ENCODE assay signal across 13 cellular contexts in the genomic region with DNA sequence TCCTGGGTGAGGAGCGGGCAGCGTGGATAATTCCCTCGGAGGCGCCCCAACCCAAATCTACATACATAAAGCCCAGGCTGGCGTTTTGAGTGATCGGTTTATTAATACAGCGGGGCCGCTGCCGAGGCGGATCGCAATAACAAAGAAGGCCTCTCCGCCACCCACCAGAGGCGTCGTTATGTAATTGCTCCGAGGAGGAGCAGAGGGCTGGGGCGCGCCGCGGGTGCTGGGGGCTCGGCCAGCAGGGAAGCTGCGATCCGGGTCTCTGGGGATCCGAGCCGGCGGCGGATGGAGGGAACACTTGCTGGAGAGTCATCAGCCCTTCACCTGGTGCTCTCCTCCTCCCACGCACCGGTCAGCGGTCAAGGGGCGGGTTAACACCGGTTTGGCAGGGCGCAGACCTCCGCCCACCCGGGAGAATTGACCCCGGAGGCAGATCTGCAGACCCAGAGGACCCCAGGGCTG. TPM values are rescaled to one million over a fixed set of nuclear protein-coding genes. Genes with fewer than 3 reads are reported as not detected.
A peak's percentile ranks its signal among the peaks of the same experiment; 100 is the strongest.
DNase-seq lines count a peak whose midpoint lies in the region; ATAC-seq lines count a peak whose summit lies in the region.
"Had no signal": no experiment of that assay in that cellular context is flagged by ENCODE, and none has a peak within 500 bp of the region (broad histone marks: within the 10 kb centered on the region; RNA-seq: fewer than 3 reads in every experiment).

No MANE protein-coding gene starts in this region.

- intact Hi-C loops in Right ventricle myocardium superior (cut with DNase I) = loop anchor here (10.0 kb wide), 1 partner anchor 68 kb away; no protein-coding TSS in a partner anchor
- intact Hi-C loops in cardiac septum (cut with DNase I) = no loop called here

- peaks cover 17% of the 10 kb centered on the region for H3K4me1 ChIP-seq in stomach smooth muscle (ENCODE audit: control insufficient read depth, insufficient read depth, low read length)

- H3K9ac ChIP-seq in stomach smooth muscle (ENCODE audit: low read length in 2 of 2) = no peak overlapping the region
- H3K9ac ChIP-seq: SK-N-SH had no signal

- peak; percentile 23 for ATAC-seq in Right ventricle myocardium superior (ENCODE audit: poor library complexity)
- ATAC-seq in GM21390 (IDR thresholded peaks at IDR 0.05; ENCODE audit: unreplicated experiment) = no peak

- peak overlapping the region; percentile 39 for H3K27ac ChIP-seq in cingulate gyrus (ENCODE audit: low read depth, low read length)
- H3K27ac ChIP-seq in layer of hippocampus (ENCODE audit: low read depth, low read length) = peak overlapping the region; percentile 42
- H3K27ac ChIP-seq in stomach smooth muscle (ENCODE audit: low read length) = no peak overlapping the region
- H3K27ac ChIP-seq: VCaP had no signal

- no peaks in the 10 kb centered on the region for H3K36me3 ChIP-seq in stomach smooth muscle (ENCODE audit: control insufficient read depth in 2 of 2, insufficient read depth in 2 of 2, low read length in 2 of 2)

- H3K4me3 ChIP-seq in stomach smooth muscle (ENCODE audit: low read length in 2 of 2) = peak overlapping the region; percentile 22 to 44

- no peaks in the 10 kb centered on the region for H3K9me3 ChIP-seq in stomach smooth muscle (ENCODE audit: control insufficient read depth in 2 of 2, low read length in 2 of 2)
- H3K9me3 ChIP-seq: SK-N-SH had no signal

- DNase-seq in Right ventricle myocardium superior (no peak), cardiac septum (ENCODE audit: low spot score) (no peak), T-helper 9 cell (no peak), COLO829 (ENCODE audit: low spot score) (no peak)
- DNase-seq: activated naive CD4-positive, alpha-beta T cell treated with anti-CD3 and anti-CD28 coated beads for 36 hours; NCI-H1417 treated with DMSO at 0.1 percent for 48 hours; SK-N-SH; stimulated activated CD4-positive, alpha-beta T cell treated with anti-CD3 and anti-CD28 coated beads, Interleukin-2, amount 100 ng/mL, for 48 hours had no signal

- peaks cover 3% of the 10 kb centered on the region for H3K27me3 ChIP-seq in layer of hippocampus (ENCODE audit: control insufficient read depth, insufficient read depth, low read length)
- no peaks in the 10 kb centered on the region for H3K27me3 ChIP-seq in stomach smooth muscle (ENCODE audit: control insufficient read depth in 1 of 2, insufficient read depth in 2 of 2, low read length in 2 of 2)

RNA-seq across cellular contexts. Expression of a gene that starts 6.4 kb away (rescaled TPM):
- total RNA-seq in Right ventricle myocardium superior (47.4 TPM), cardiac septum (38.4 TPM)
